22 cellular contexts compared by ENCODE assay signal in the genomic region with DNA sequence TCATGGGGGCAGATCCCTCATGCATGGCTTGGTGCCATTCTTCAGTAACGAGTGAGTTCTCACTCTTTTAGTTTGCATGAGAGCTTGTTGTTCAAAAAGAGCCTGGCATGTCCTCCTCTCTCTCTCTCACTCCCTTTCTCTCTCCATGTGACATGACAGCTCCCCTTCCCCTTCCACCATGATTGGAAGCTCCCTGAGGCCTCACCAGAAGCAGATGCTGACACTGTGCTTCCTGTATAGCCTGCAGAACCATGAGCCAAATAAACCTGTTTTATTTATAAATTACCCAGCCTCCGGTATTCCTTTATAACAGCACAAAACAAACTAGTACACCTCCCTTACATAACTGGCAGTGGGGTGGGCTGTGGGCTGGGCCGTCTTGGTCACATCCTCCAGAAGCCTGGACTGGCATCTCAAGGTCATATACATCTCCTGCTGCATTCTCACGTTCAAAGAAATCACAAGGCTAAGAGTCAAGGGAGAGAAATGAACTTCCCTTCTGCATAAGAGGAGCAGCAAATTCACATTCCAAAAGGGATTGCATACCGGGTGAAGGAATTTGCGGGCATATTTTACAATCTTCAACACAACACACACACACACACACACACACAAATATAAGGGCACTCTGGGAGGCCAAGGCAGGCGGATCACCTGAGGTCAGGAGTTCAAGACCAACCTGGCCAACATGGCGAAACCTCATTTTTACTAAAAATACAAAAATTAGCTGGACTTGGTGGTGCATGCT. TPM values are rescaled to one million over a fixed set of nuclear protein-coding genes. Genes with fewer than 3 reads are reported as not detected.
DNase-seq lines count a peak whose midpoint lies in the region; ATAC-seq, FAIRE-seq and TF ChIP-seq lines count a peak whose summit lies in the region.
"Had no signal": no experiment of that assay in that cellular context is flagged by ENCODE, and none has a peak within 500 bp of the region (broad histone marks: within the 10 kb centered on the region; RNA-seq: fewer than 3 reads in every experiment).

No MANE protein-coding gene starts in this region.

- H3K56ac ChIP-seq in mesendoderm (ENCODE audit: low read length): no peak overlapping the region

- peaks cover 0 to 2% (median 0%) of the 10 kb centered on the region in 7 donors for H3K9me3 Mint-ChIP-seq in CD4-positive, CD25-positive, alpha-beta regulatory T cell
- peaks cover 7% of the 10 kb centered on the region for H3K9me3 Mint-ChIP-seq in astrocyte (ENCODE audit: unreplicated experiment)

- no peak overlapping the region for H3K27ac Mint-ChIP-seq in CD4-positive, CD25-positive, alpha-beta regulatory T cell
- no peak overlapping the region for H3K27ac Mint-ChIP-seq in astrocyte (ENCODE audit: unreplicated experiment)
- H3K27ac Mint-ChIP-seq: activated CD4-positive, alpha-beta memory T cell treated with anti-CD3 and anti-CD28 coated beads for 36 hours; activated naive CD8-positive, alpha-beta T cell treated with anti-CD3 and anti-CD28 coated beads for 36 hours had no signal

- no peak overlapping the region for H4K8ac ChIP-seq in mesendoderm (ENCODE audit: low read depth, low read length)

- H3K4me1 Mint-ChIP-seq in CD4-positive, CD25-positive, alpha-beta regulatory T cell: peaks cover 11 to 29% (median 19%) of the 10 kb centered on the region in 4 donors
- peaks cover 5% of the 10 kb centered on the region for H3K4me1 Mint-ChIP-seq in astrocyte (ENCODE audit: low read depth, unreplicated experiment)

- H3K4me3 Mint-ChIP-seq in CD4-positive, CD25-positive, alpha-beta regulatory T cell: peak overlapping the region in 3 of 4 donors; percentile 36 to 86 (median 40)
- H3K4me3 Mint-ChIP-seq in astrocyte (ENCODE audit: unreplicated experiment): peak overlapping the region; percentile 37
- H3K4me3 Mint-ChIP-seq: activated naive CD8-positive, alpha-beta T cell treated with anti-CD3 and anti-CD28 coated beads for 36 hours had no signal

- H3K27me3 Mint-ChIP-seq in CD4-positive, CD25-positive, alpha-beta regulatory T cell: peaks cover 38% of the 10 kb centered on the region
- H3K27me3 Mint-ChIP-seq in astrocyte (ENCODE audit: low read depth, unreplicated experiment): peaks cover 29% of the 10 kb centered on the region

- H3K4me1 ChIP-seq in CD4-positive, CD25-positive, alpha-beta regulatory T cell (ENCODE audit: control insufficient read depth, insufficient read depth, low read length, poor library complexity, severe bottlenecking): peaks cover 15% of the 10 kb centered on the region
- H3K4me1 ChIP-seq in astrocyte (ENCODE audit: insufficient read depth, low read length): peaks cover 4% of the 10 kb centered on the region
- H3K4me1 ChIP-seq in mesendoderm (ENCODE audit: control insufficient read depth, low read depth, low read length): no peaks in the 10 kb centered on the region
- H3K4me1 ChIP-seq: breast epithelium had no signal

- H3K4ac ChIP-seq in mesendoderm (ENCODE audit: low read depth, low read length): no peak overlapping the region

- no peaks in the 10 kb centered on the region for H4K20me1 ChIP-seq in astrocyte (ENCODE audit: insufficient read depth, low read length)

- no peaks in the 10 kb centered on the region for H3K27me3 ChIP-seq in CD4-positive, CD25-positive, alpha-beta regulatory T cell (ENCODE audit: control insufficient read depth, insufficient read depth, low read length)
- H3K27me3 ChIP-seq in astrocyte (ENCODE audit: insufficient read depth, low read length) (peaks cover 10% of the 10 kb centered on the region), mesendoderm (ENCODE audit: insufficient read depth, low read length, poor library complexity) (no peaks in the 10 kb centered on the region)
- H3K27me3 ChIP-seq: testis had no signal

- H3K4me2 ChIP-seq in astrocyte (ENCODE audit: low read length) (no peak overlapping the region), mesendoderm (ENCODE audit: low read length) (no peak overlapping the region)

- H3K79me2 ChIP-seq in astrocyte (ENCODE audit: insufficient read depth, low read length) (peaks cover 12% of the 10 kb centered on the region), mesendoderm (ENCODE audit: control insufficient read depth, insufficient read depth, low read length) (no peaks in the 10 kb centered on the region)

- TF ChIP-seq POLR2A in GM12892 (IDR thresholded peaks at IDR 0.05; ENCODE audit: low read depth, low read length): no peak

- H2BK5ac ChIP-seq in mesendoderm (ENCODE audit: low read length): no peak overlapping the region

- no peak overlapping the region for H3K27ac ChIP-seq in CD4-positive, CD25-positive, alpha-beta regulatory T cell (ENCODE audit: insufficient read depth, low read length, poor library complexity, severe bottlenecking)
- H3K27ac ChIP-seq in astrocyte (ENCODE audit: low read depth, low read length): no peak overlapping the region
- H3K27ac ChIP-seq in mesendoderm (ENCODE audit: low read depth, low read length): no peak overlapping the region
- H3K27ac ChIP-seq: breast epithelium, testis, VCaP had no signal

- no peak for ATAC-seq in CD4-positive, CD25-positive, alpha-beta regulatory T cell (ENCODE audit: low read depth in 2 of 2)
- ATAC-seq in HG02623 (IDR thresholded peaks at IDR 0.05; ENCODE audit: unreplicated experiment): no peak
- ATAC-seq: left colon had no signal

- WGBS in mesendoderm (ENCODE audit: extremely low coverage, insufficient coverage, low lambda C conversion rate): no CpG with 5 or more reads among the region's 8 CpGs

- H2BK15ac ChIP-seq in mesendoderm (replicated peaks; ENCODE audit: low read depth): no peak overlapping the region

- H2BK120ac ChIP-seq in mesendoderm (ENCODE audit: low read depth, low read length): no peak overlapping the region

- TF ChIP-seq CTCF in astrocyte (IDR thresholded peaks at IDR 0.05; ENCODE audit: insufficient read depth, low read depth, low read length): no peak

- H2AK5ac ChIP-seq in mesendoderm (ENCODE audit: low read length): no peak overlapping the region

- no peaks in the 10 kb centered on the region for H3K79me1 ChIP-seq in mesendoderm (ENCODE audit: low read length)

- no peak overlapping the region for H3K23ac ChIP-seq in mesendoderm (ENCODE audit: low read length)

- no peak overlapping the region for H3K4me3 ChIP-seq in CD4-positive, CD25-positive, alpha-beta regulatory T cell (ENCODE audit: low read depth, low read length)
- H3K4me3 ChIP-seq in astrocyte (ENCODE audit: insufficient read depth, low read depth, low read length): no peak overlapping the region
- H3K4me3 ChIP-seq in mesendoderm (ENCODE audit: low read length): no peak overlapping the region

- H3K9me3 ChIP-seq in CD4-positive, CD25-positive, alpha-beta regulatory T cell (ENCODE audit: control insufficient read depth in 2 of 2, low read length in 2 of 2): no peaks in the 10 kb centered on the region
- H3K9me3 ChIP-seq in astrocyte (ENCODE audit: insufficient read depth, low read depth, low read length): no peaks in the 10 kb centered on the region
- H3K9me3 ChIP-seq: breast epithelium, testis had no signal

- H3K9ac ChIP-seq in astrocyte (ENCODE audit: low read length) (no peak overlapping the region), mesendoderm (ENCODE audit: low read length) (no peak overlapping the region)

- H2AFZ ChIP-seq in astrocyte (ENCODE audit: low read depth, low read length): no peak overlapping the region

- DNase-seq in CD4-positive, CD25-positive, alpha-beta regulatory T cell: no peak
- DNase-seq in HCEC 1CT (peak; percentile 32), astrocyte (ENCODE audit: low read depth) (no peak), mesendoderm (peak; percentile 35), glomerular visceral epithelial cell (ENCODE audit: extremely low spot score) (no peak), GM12892 (ENCODE audit: insufficient read length) (no peak)
- no peak for DNase-seq in stimulated activated CD4-positive, alpha-beta T cell treated with anti-CD3 and anti-CD28 coated beads, Interleukin-2, amount 100 ng/mL, for 48 hours
- DNase-seq: activated CD4-positive, alpha-beta memory T cell treated with anti-CD3 and anti-CD28 coated beads for 36 hours; activated naive CD8-positive, alpha-beta T cell treated with anti-CD3 and anti-CD28 coated beads for 36 hours; activated T-cell treated with anti-CD3 and anti-CD28 coated beads for 4 hours; cortex of kidney; left colon; NCI-H1417 treated with DMSO at 0.1 percent for 48 hours; nucleus accumbens; OCI-M1; retina; SHP77; testis had no signal

- no peaks in the 10 kb centered on the region for H3K36me3 ChIP-seq in CD4-positive, CD25-positive, alpha-beta regulatory T cell (ENCODE audit: control insufficient read depth, insufficient read depth, low read length)
- no peaks in the 10 kb centered on the region for H3K36me3 ChIP-seq in astrocyte (ENCODE audit: insufficient read depth, low read length)
- H3K36me3 ChIP-seq in mesendoderm (ENCODE audit: control insufficient read depth, insufficient read depth, low read length): no peaks in the 10 kb centered on the region
- H3K36me3 ChIP-seq: breast epithelium had no signal

- no peaks in the 10 kb centered on the region for H3K36me3 Mint-ChIP-seq in CD4-positive, CD25-positive, alpha-beta regulatory T cell
- H3K36me3 Mint-ChIP-seq in astrocyte (ENCODE audit: low read depth, unreplicated experiment): peaks cover 3% of the 10 kb centered on the region
- H3K36me3 Mint-ChIP-seq: activated CD4-positive, alpha-beta memory T cell treated with anti-CD3 and anti-CD28 coated beads for 36 hours had no signal

- FAIRE-seq in astrocyte (lab: Jason Lieb, UNC) (no peak), GM12892 (lab: Jason Lieb, UNC) (no peak)
- FAIRE-seq: frontal cortex had no signal

- no peak overlapping the region for H3K18ac ChIP-seq in mesendoderm (ENCODE audit: low read length)

- no peak overlapping the region for H4K5ac ChIP-seq in mesendoderm (ENCODE audit: low read length)

RNA-seq across cellular contexts. Expression of gene CCSAP, which starts 2.3 kb away (rescaled TPM):
- total RNA-seq in CD4-positive, CD25-positive, alpha-beta regulatory T cell: 8.9 TPM
- polyA plus RNA-seq in CD4-positive, CD25-positive, alpha-beta regulatory T cell: 1 to 10 TPM; 1.5 to 3.3 (median 2.3) TPM
- total RNA-seq in astrocyte: 7.6 and 8.0 TPM in 2 replicates
- 5.1 TPM for polyA plus RNA-seq in mesendoderm (2013, experiment 1 of 2)
- polyA plus RNA-seq in mesendoderm (2013, experiment 2 of 2): 5.3 TPM
- polyA plus RNA-seq in GM12892 (2012; ENCODE audit: missing spikeins): 3.6 TPM

Comparison
In these comparisons a context has a peak if more than half of its experiments do, and no peak if none do; other contexts are left out.
1. DNase-seq: peak in HCEC 1CT (single experiment) and mesendoderm (single experiment); none in CD4-positive, CD25-positive, alpha-beta regulatory T cell (0 of 3), astrocyte (single experiment), stimulated activated CD4-positive, alpha-beta T cell treated with anti-CD3 and anti-CD28 coated beads, Interleukin-2, amount 100 ng/mL, for 48 hours (0 of 2), glomerular visceral epithelial cell (single experiment) and GM12892 (single experiment).